ENCODE assay signal across 11 cellular contexts in the genomic region with DNA sequence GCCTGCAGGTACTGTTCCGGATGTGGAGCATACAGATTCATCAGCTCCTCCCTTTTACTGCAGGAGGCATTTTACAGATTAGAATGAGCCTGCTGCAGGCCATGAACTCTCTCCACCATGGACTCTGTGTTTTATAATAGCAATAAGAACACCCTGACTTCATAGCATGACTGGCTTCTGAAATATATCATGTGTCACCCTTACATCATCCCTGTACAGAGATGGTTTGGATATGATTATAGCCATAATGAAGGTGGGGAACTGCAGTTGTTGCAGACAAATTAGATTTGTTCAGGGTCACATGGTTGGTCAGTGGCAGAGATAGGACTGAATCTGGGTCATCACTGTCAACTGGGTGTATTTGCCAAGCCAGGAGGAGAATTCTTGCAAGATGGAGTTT.
DNase-seq lines count a peak whose midpoint lies in the region; ATAC-seq and TF ChIP-seq lines count a peak whose summit lies in the region.
"Had no signal": no experiment of that assay in that cellular context is flagged by ENCODE, and none has a peak within 500 bp of the region (broad histone marks: within the 10 kb centered on the region; RNA-seq: fewer than 3 reads in every experiment).

No MANE protein-coding gene starts in this region.

- no peak for TF ChIP-seq CTCF in Panc1 (IDR thresholded peaks at IDR 0.05)
- no peak for TF ChIP-seq CTCF in epithelial cell of esophagus (IDR thresholded peaks at IDR 0.05; ENCODE audit: insufficient read depth, low read depth, low read length, missing control alignments)
- TF ChIP-seq CTCF in neutrophil (IDR thresholded peaks at IDR 0.05) = no peak
- no peak for TF ChIP-seq CTCF in Caco-2 (IDR thresholded peaks at IDR 0.05; ENCODE audit: insufficient read depth in 1 of 2, low read depth in 1 of 2, low read length in 1 of 2, severe bottlenecking in 1 of 2, unreplicated experiment in 1 of 2)

- peaks cover 7% of the 10 kb centered on the region for H3K4me1 Mint-ChIP-seq in Caco-2 (ENCODE audit: low read depth, unreplicated experiment)

- POLR2A ChIA-PET in Panc1 (lab: Charles Lee) (no interaction called here), Caco-2 (lab: Charles Lee) (no interaction called here)

- H3K4me3 ChIP-seq in GM23248 = no peak overlapping the region
- no peak overlapping the region for H3K4me3 ChIP-seq in Panc1 (ENCODE audit: low read depth in 2 of 2, low read length in 2 of 2)
- H3K4me3 ChIP-seq in epithelial cell of esophagus (ENCODE audit: low read length) = no peak overlapping the region
- no peak overlapping the region for H3K4me3 ChIP-seq in neutrophil (ENCODE audit: low read depth in 1 of 2, low read length in 1 of 2)
- H3K4me3 ChIP-seq in Caco-2 (ENCODE audit: low read depth, low read length) = no peak overlapping the region
- H3K4me3 ChIP-seq: ascending aorta had no signal

- BruUV-seq in Panc1 (replicated peaks; lab: Mats Ljungman, UMichigan) (no TSS peak), Caco-2 (replicated peaks; lab: Mats Ljungman, UMichigan) (no TSS peak)

- DNase-seq in GM23248 = peak; percentile 78
- DNase-seq in Panc1 (ENCODE audit: low read depth, low spot score) = peak; percentile 63
- DNase-seq in epithelial cell of esophagus (ENCODE audit: low read depth) = peak; percentile 62
- no peak for DNase-seq in NCI-H1417 treated with DMSO at 0.1 percent for 48 hours (lab: John Stamatoyannopoulos, UW)
- no peak for DNase-seq in Caco-2
- no peak for DNase-seq in head of caudate nucleus
- DNase-seq in GF-D8 (lab: John Stamatoyannopoulos, UW) = no peak
- DNase-seq: activated CD8-positive, alpha-beta memory T cell treated with anti-CD3 and anti-CD28 coated beads, Interleukin-2, amount 10 ng/mL, durations not matched to agents 7 days and 5 days; stimulated activated naive CD4-positive, alpha-beta T cell treated with Interleukin-2 at 50 U/mL for 16 hours had no signal

- in situ Hi-C loops in GM23248 (cut with MboI) = no loop called here
- in situ Hi-C loops in Panc1 (cut with HindIII; ENCODE audit: low pct_unique_long_range_greater_than_20kb, low sequenced_read_pairs) = no loop called here

- CTCF ChIA-PET in Panc1 (lab: Charles Lee) = no interaction called here
- CTCF ChIA-PET in Caco-2 (lab: Charles Lee) = no interaction called here

- no peaks in the 10 kb centered on the region for H3K27me3 ChIP-seq in GM23248 (replicated peaks; ENCODE audit: insufficient read depth)
- no peaks in the 10 kb centered on the region for H3K27me3 ChIP-seq in Panc1 (ENCODE audit: control insufficient read depth, insufficient read depth, low read length)
- H3K27me3 ChIP-seq in neutrophil = no peaks in the 10 kb centered on the region
- no peaks in the 10 kb centered on the region for H3K27me3 ChIP-seq in Caco-2 (replicated peaks; ENCODE audit: control insufficient read depth, insufficient read depth, low read length)
- H3K27me3 ChIP-seq: ascending aorta had no signal

- peaks cover 25% of the 10 kb centered on the region for H3K4me1 ChIP-seq in GM23248 (ENCODE audit: insufficient read depth)
- peaks cover 5% of the 10 kb centered on the region for H3K4me1 ChIP-seq in Panc1 (ENCODE audit: control insufficient read depth, insufficient read depth, low read length)
- H3K4me1 ChIP-seq in neutrophil (ENCODE audit: control insufficient read depth in 1 of 2, insufficient read depth in 1 of 2, low read depth in 1 of 2, low read length in 1 of 2) = peaks cover 0 to 4% of the 10 kb centered on the region in 2 experiments
- H3K4me1 ChIP-seq in Caco-2 = 0 out of 2 replicates have a peak, but pooled peaks cover 3% of the 10 kb centered on the region

- intact Hi-C loops in Panc1 (cut with micrococcal nuclease; ENCODE audit: unreplicated experiment) = no loop called here
- intact Hi-C loops in Caco-2 (cut with micrococcal nuclease; ENCODE audit: unreplicated experiment) = no loop called here
- intact Hi-C loops in head of caudate nucleus (cut with DNase I) = no loop called here

- no peak overlapping the region for H3K4me3 Mint-ChIP-seq in Caco-2 (ENCODE audit: unreplicated experiment)
- H3K4me3 Mint-ChIP-seq: activated CD8-positive, alpha-beta memory T cell treated with anti-CD3 and anti-CD28 coated beads, Interleukin-2, amount 10 ng/mL, durations not matched to agents 7 days and 5 days had no signal

- peaks cover 25% of the 10 kb centered on the region for H3F3A ChIP-seq in GM23248 (ENCODE audit: insufficient read depth)

- H3K9ac ChIP-seq in GM23248 = no peak overlapping the region

- peak overlapping the region; percentile 22; the same call in 1 of the 2 replicates for H3K27ac ChIP-seq in GM23248
- no peak overlapping the region for H3K27ac ChIP-seq in Panc1 (ENCODE audit: low read length)
- H3K27ac ChIP-seq in neutrophil = peak overlapping the region; percentile 34
- H3K27ac ChIP-seq: ascending aorta had no signal

- 67 to 89% methylated on average over 1 of the region's 1 CpG for WGBS in GM23248 (ENCODE audit: low coverage in 1 of 2, low lambda C conversion rate in 2 of 2, missing lambda C conversion rate in 2 of 2), 2 experiments

- no peaks in the 10 kb centered on the region for H3K9me3 Mint-ChIP-seq in Caco-2 (ENCODE audit: unreplicated experiment)

- no peaks in the 10 kb centered on the region for H3K9me2 ChIP-seq in GM23248 (ENCODE audit: insufficient read depth)

- H3K9me3 ChIP-seq in GM23248 (ENCODE audit: low read depth) = no peaks in the 10 kb centered on the region
- no peaks in the 10 kb centered on the region for H3K9me3 ChIP-seq in Panc1 (ENCODE audit: control insufficient read depth, insufficient read depth, low read depth, low read length)
- H3K9me3 ChIP-seq in neutrophil = no peaks in the 10 kb centered on the region
- H3K9me3 ChIP-seq in Caco-2 = no peaks in the 10 kb centered on the region
- H3K9me3 ChIP-seq: ascending aorta had no signal

- H4K20me1 ChIP-seq in GM23248 (ENCODE audit: insufficient read depth) = 0 out of 2 replicates have a peak, but pooled peaks cover 3% of the 10 kb centered on the region

- H3K36me3 ChIP-seq in GM23248 (ENCODE audit: low read depth) = peaks cover 12% of the 10 kb centered on the region
- no peaks in the 10 kb centered on the region for H3K36me3 ChIP-seq in Panc1 (ENCODE audit: control insufficient read depth, insufficient read depth, low read length)
- peaks cover 24% of the 10 kb centered on the region for H3K36me3 ChIP-seq in neutrophil
- no peaks in the 10 kb centered on the region for H3K36me3 ChIP-seq in Caco-2 (ENCODE audit: control insufficient read depth, insufficient read depth, low read length)

- peaks cover 92% of the 10 kb centered on the region for H3K79me2 ChIP-seq in GM23248 (ENCODE audit: insufficient read depth)

- H3K27me3 Mint-ChIP-seq in Caco-2 (ENCODE audit: insufficient read depth, unreplicated experiment) = no peaks in the 10 kb centered on the region
- H3K27me3 Mint-ChIP-seq: activated CD8-positive, alpha-beta memory T cell treated with anti-CD3 and anti-CD28 coated beads, Interleukin-2, amount 10 ng/mL, durations not matched to agents 7 days and 5 days had no signal

- no peak overlapping the region for H2AFZ ChIP-seq in GM23248

- H3K36me3 Mint-ChIP-seq in Caco-2 (ENCODE audit: insufficient read depth, unreplicated experiment) = peaks cover 29% of the 10 kb centered on the region

- peak; percentile 52; the same call in 1 of the 2 replicates for ATAC-seq in Panc1
- ATAC-seq: activated CD8-positive, alpha-beta memory T cell treated with anti-CD3 and anti-CD28 coated beads, Interleukin-2, amount 10 ng/mL, durations not matched to agents 7 days and 5 days had no signal

- H3K4me2 ChIP-seq in GM23248 (ENCODE audit: unreplicated experiment) = peak overlapping the region; percentile 31

- H3K27ac Mint-ChIP-seq in Caco-2 (ENCODE audit: unreplicated experiment) = no peak overlapping the region
- H3K27ac Mint-ChIP-seq: activated CD8-positive, alpha-beta memory T cell treated with anti-CD3 and anti-CD28 coated beads, Interleukin-2, amount 10 ng/mL, durations not matched to agents 7 days and 5 days had no signal

Comparison
In these comparisons a context has a peak if more than half of its experiments do, and no peak if none do; other contexts are left out.
1. DNase-seq: peak in GM23248 (single experiment), Panc1 (single experiment) and epithelial cell of esophagus (single experiment); none in NCI-H1417 treated with DMSO at 0.1 percent for 48 hours (single experiment), Caco-2 (0 of 2), head of caudate nucleus (0 of 42) and GF-D8 (single experiment).